Comparison of ENCODE assay signal across 31 cellular contexts in genomic region chr3:41572092-41572491, GRCh38.
"Had no signal": no experiment of that assay in that cellular context is flagged by ENCODE, and none has a peak within 500 bp of the region (broad histone marks: within the 10 kb centered on the region; RNA-seq: fewer than 3 reads in every experiment).

No MANE protein-coding gene starts in this region.

- H3K36me3 ChIP-seq: ascending aorta, breast epithelium, cardiac muscle cell, colonic mucosa, esophagus squamous epithelium, gastroesophageal sphincter had no signal

- H3K4me1 Mint-ChIP-seq: activated CD4-positive, alpha-beta T cell treated with anti-CD3 and anti-CD28 coated beads, Interleukin-2, amount 10 ng/mL, durations not matched to agents 24 days and 14 days; activated CD8-positive, alpha-beta memory T cell treated with anti-CD3 and anti-CD28 coated beads, Interleukin-2, amount 10 ng/mL, durations not matched to agents 7 days and 5 days; activated naive CD4-positive, alpha-beta T cell treated with anti-CD3 and anti-CD28 coated beads, Interleukin-2, amount 10 ng/mL, durations not matched to agents 7 days and 5 days; activated naive CD8-positive, alpha-beta T cell treated with anti-CD3 and anti-CD28 coated beads, Interleukin-2, amount 10 ng/mL, durations not matched to agents 7 days and 5 days; T-helper 17 cell had no signal

- H3K27me3 Mint-ChIP-seq: activated CD4-positive, alpha-beta memory T cell treated with anti-CD3 and anti-CD28 coated beads for 36 hours; activated CD4-positive, alpha-beta T cell treated with anti-CD3 and anti-CD28 coated beads for 36 hours; activated CD4-positive, alpha-beta T cell treated with anti-CD3 and anti-CD28 coated beads, Interleukin-2, amount 10 ng/mL, durations not matched to agents 24 days and 14 days; activated CD8-positive, alpha-beta memory T cell treated with anti-CD3 and anti-CD28 coated beads, Interleukin-2, amount 10 ng/mL, durations not matched to agents 7 days and 5 days; activated naive CD4-positive, alpha-beta T cell treated with anti-CD3 and anti-CD28 coated beads, Interleukin-2, amount 10 ng/mL, durations not matched to agents 7 days and 5 days; activated naive CD8-positive, alpha-beta T cell treated with anti-CD3 and anti-CD28 coated beads, Interleukin-2, amount 10 ng/mL, durations not matched to agents 7 days and 5 days; T-helper 17 cell had no signal

- H3K27ac ChIP-seq: ascending aorta, breast epithelium, cardiac muscle cell, colonic mucosa, epithelial cell of prostate, esophagus squamous epithelium, gastroesophageal sphincter had no signal

- DNase-seq: activated CD4-positive, alpha-beta memory T cell treated with anti-CD3 and anti-CD28 coated beads for 36 hours; activated CD4-positive, alpha-beta T cell treated with anti-CD3 and anti-CD28 coated beads for 36 hours; activated CD4-positive, alpha-beta T cell treated with anti-CD3 and anti-CD28 coated beads, Interleukin-2, amount 10 ng/mL, durations not matched to agents 24 days and 14 days; activated CD4-positive, CD25-positive, alpha-beta regulatory T cell; activated CD4-positive, CD25-positive, alpha-beta regulatory T cell treated with anti-CD3 and anti-CD28 coated beads, Interleukin-2, amount 50 U/mL, for 72 hours; activated CD8-positive, alpha-beta memory T cell treated with anti-CD3 and anti-CD28 coated beads, Interleukin-2, amount 10 ng/mL, durations not matched to agents 7 days and 5 days; activated CD8-positive, alpha-beta memory T cell treated with anti-CD3 and anti-CD28 coated beads, Interleukin-2, amount 50 U/mL, for 4 hours; activated CD8-positive, alpha-beta T cell treated with anti-CD3 and anti-CD28 coated beads, Interleukin-2, amount 10 ng/mL, durations not matched to agents 7 days and 5 days; activated gamma-delta T cell; activated naive CD4-positive, alpha-beta T cell; activated naive CD4-positive, alpha-beta T cell treated with anti-CD3 and anti-CD28 coated beads, Interleukin-2, amount 10 ng/mL, durations not matched to agents 7 days and 5 days; activated naive CD8-positive, alpha-beta T cell treated with anti-CD3 and anti-CD28 coated beads, Interleukin-2, amount 10 ng/mL, durations not matched to agents 7 days and 5 days; activated T-cell treated with anti-CD3 and anti-CD28 coated beads, Interleukin-2, amount 50 U/mL, for 1 hour; activated T-cell treated with anti-CD3 and anti-CD28 coated beads, Interleukin-2, amount 50 U/mL, for 72 hours; central memory CD4-positive, alpha-beta T cell; cerebellar nuclear complex; colonic mucosa; effector CD8-positive, alpha-beta T cell; esophagus squamous epithelium; foreskin melanocyte; head of caudate nucleus; T-helper 17 cell; T1000 had no signal

- H3K4me3 ChIP-seq: ascending aorta, breast epithelium, cardiac muscle cell, colonic mucosa, esophagus squamous epithelium, gastroesophageal sphincter had no signal

- H3K4me3 Mint-ChIP-seq: activated CD4-positive, alpha-beta memory T cell treated with anti-CD3 and anti-CD28 coated beads for 36 hours; activated CD4-positive, alpha-beta T cell treated with anti-CD3 and anti-CD28 coated beads for 36 hours; activated CD4-positive, alpha-beta T cell treated with anti-CD3 and anti-CD28 coated beads, Interleukin-2, amount 10 ng/mL, durations not matched to agents 24 days and 14 days; activated CD8-positive, alpha-beta memory T cell treated with anti-CD3 and anti-CD28 coated beads, Interleukin-2, amount 10 ng/mL, durations not matched to agents 7 days and 5 days; activated CD8-positive, alpha-beta T cell treated with anti-CD3 and anti-CD28 coated beads, Interleukin-2, amount 10 ng/mL, durations not matched to agents 7 days and 5 days; activated naive CD4-positive, alpha-beta T cell treated with anti-CD3 and anti-CD28 coated beads, Interleukin-2, amount 10 ng/mL, durations not matched to agents 7 days and 5 days; activated naive CD8-positive, alpha-beta T cell treated with anti-CD3 and anti-CD28 coated beads, Interleukin-2, amount 10 ng/mL, durations not matched to agents 7 days and 5 days; activated T-cell treated with anti-CD3 and anti-CD28 coated beads, Interleukin-2, amount 50 U/mL, for 72 hours; brain; T-helper 17 cell; T-helper 2 cell treated with Interferon-gamma antibody and Interleukin-4, amounts not matched to agents 5 μg/mL and 100 μg/mL, for 36 hours had no signal

- H3K27ac Mint-ChIP-seq: activated CD4-positive, alpha-beta memory T cell treated with anti-CD3 and anti-CD28 coated beads for 36 hours; activated CD4-positive, alpha-beta T cell treated with anti-CD3 and anti-CD28 coated beads for 36 hours; activated CD4-positive, alpha-beta T cell treated with anti-CD3 and anti-CD28 coated beads, Interleukin-2, amount 10 ng/mL, durations not matched to agents 24 days and 14 days; activated CD8-positive, alpha-beta memory T cell treated with anti-CD3 and anti-CD28 coated beads, Interleukin-2, amount 10 ng/mL, durations not matched to agents 7 days and 5 days; activated CD8-positive, alpha-beta T cell treated with anti-CD3 and anti-CD28 coated beads, Interleukin-2, amount 10 ng/mL, durations not matched to agents 7 days and 5 days; activated naive CD4-positive, alpha-beta T cell treated with anti-CD3 and anti-CD28 coated beads, Interleukin-2, amount 10 ng/mL, durations not matched to agents 7 days and 5 days; activated naive CD8-positive, alpha-beta T cell treated with anti-CD3 and anti-CD28 coated beads, Interleukin-2, amount 10 ng/mL, durations not matched to agents 7 days and 5 days; activated T-cell treated with anti-CD3 and anti-CD28 coated beads, Interleukin-2, amount 50 U/mL, for 72 hours; brain; T-helper 17 cell; T-helper 2 cell treated with Interferon-gamma antibody and Interleukin-4, amounts not matched to agents 5 μg/mL and 100 μg/mL, for 36 hours had no signal

- H3K4me1 ChIP-seq: breast epithelium, colonic mucosa had no signal

- H3K36me3 Mint-ChIP-seq: activated CD8-positive, alpha-beta memory T cell treated with anti-CD3 and anti-CD28 coated beads, Interleukin-2, amount 10 ng/mL, durations not matched to agents 7 days and 5 days; activated naive CD4-positive, alpha-beta T cell treated with anti-CD3 and anti-CD28 coated beads, Interleukin-2, amount 10 ng/mL, durations not matched to agents 7 days and 5 days; activated naive CD4-positive, alpha-beta T cell treated with anti-CD3 and anti-CD28 coated beads, Interleukin-2, amount 50 U/mL, for 72 hours; activated naive CD8-positive, alpha-beta T cell treated with anti-CD3 and anti-CD28 coated beads, Interleukin-2, amount 10 ng/mL, durations not matched to agents 7 days and 5 days; brain had no signal

- H3K9me3 ChIP-seq: ascending aorta, breast epithelium, colonic mucosa, esophagus squamous epithelium, gastroesophageal sphincter had no signal

- ATAC-seq: activated CD4-positive, alpha-beta T cell treated with anti-CD3 and anti-CD28 coated beads for 36 hours; activated CD8-positive, alpha-beta memory T cell treated with anti-CD3 and anti-CD28 coated beads, Interleukin-2, amount 10 ng/mL, durations not matched to agents 7 days and 5 days; activated CD8-positive, alpha-beta T cell treated with anti-CD3 and anti-CD28 coated beads, Interleukin-2, amount 10 ng/mL, durations not matched to agents 7 days and 5 days; activated naive CD4-positive, alpha-beta T cell treated with anti-CD3 and anti-CD28 coated beads, Interleukin-2, amount 50 U/mL, for 72 hours; activated T-cell treated with anti-CD3 and anti-CD28 coated beads, Interleukin-2, amount 50 U/mL, for 72 hours; gastroesophageal sphincter; T-helper 17 cell had no signal

- H3K9me3 Mint-ChIP-seq: activated CD4-positive, alpha-beta memory T cell treated with anti-CD3 and anti-CD28 coated beads for 36 hours; activated CD4-positive, alpha-beta T cell treated with anti-CD3 and anti-CD28 coated beads, Interleukin-2, amount 10 ng/mL, durations not matched to agents 24 days and 14 days; activated naive CD4-positive, alpha-beta T cell treated with anti-CD3 and anti-CD28 coated beads, Interleukin-2, amount 10 ng/mL, durations not matched to agents 7 days and 5 days; activated naive CD4-positive, alpha-beta T cell treated with anti-CD3 and anti-CD28 coated beads, Interleukin-2, amount 50 U/mL, for 72 hours; activated T-cell treated with anti-CD3 and anti-CD28 coated beads, Interleukin-2, amount 50 U/mL, for 72 hours; brain; T-helper 2 cell treated with Interferon-gamma antibody and Interleukin-4, amounts not matched to agents 5 μg/mL and 100 μg/mL, for 36 hours had no signal

- H3K27me3 ChIP-seq: ascending aorta, breast epithelium, cardiac muscle cell, colonic mucosa, esophagus squamous epithelium, gastroesophageal sphincter had no signal
